16 cellular contexts compared by ENCODE assay signal in the genomic region with DNA sequence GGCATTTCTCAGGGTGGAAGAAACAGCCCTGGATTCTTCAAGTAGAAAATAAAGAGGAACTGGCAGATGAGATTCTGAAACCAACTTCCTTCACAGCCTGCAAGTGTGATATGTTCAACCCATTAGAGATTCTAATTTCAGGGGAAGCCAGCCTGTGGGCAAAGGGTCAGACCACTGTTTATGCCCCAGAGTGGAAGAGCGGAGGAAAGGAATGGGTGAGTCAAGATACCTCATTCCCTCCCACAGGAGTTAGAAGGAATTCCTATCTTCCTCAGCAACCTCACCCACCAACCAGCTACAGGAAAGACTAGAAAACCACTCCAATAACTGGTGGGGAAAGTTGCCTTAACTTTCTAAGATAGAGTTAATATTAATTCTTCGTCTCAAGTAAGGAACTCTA. TPM values are rescaled to one million over a fixed set of nuclear protein-coding genes. Genes with fewer than 3 reads are reported as not detected.
DNase-seq lines count a peak whose midpoint lies in the region; ATAC-seq and TF ChIP-seq lines count a peak whose summit lies in the region.
"Had no signal": no experiment of that assay in that cellular context is flagged by ENCODE, and none has a peak within 500 bp of the region (broad histone marks: within the 10 kb centered on the region; RNA-seq: fewer than 3 reads in every experiment).

No MANE protein-coding gene starts in this region.

- no peaks in the 10 kb centered on the region for H3K36me3 Mint-ChIP-seq in effector memory CD8-positive, alpha-beta T cell (ENCODE audit: insufficient read depth)
- H3K36me3 Mint-ChIP-seq: activated naive CD4-positive, alpha-beta T cell treated with anti-CD3 and anti-CD28 coated beads, Interleukin-2, amount 50 U/mL, for 24 hours; immature natural killer cell had no signal

- no peak overlapping the region for H3K27ac Mint-ChIP-seq in effector memory CD8-positive, alpha-beta T cell
- H3K27ac Mint-ChIP-seq: activated naive CD4-positive, alpha-beta T cell treated with anti-CD3 and anti-CD28 coated beads, Interleukin-2, amount 50 U/mL, for 24 hours; immature natural killer cell had no signal

- DNase-seq in AG10803 (ENCODE audit: low read depth) (peak; percentile 82), LHCN-M2 (ENCODE audit: low read depth) (peak; percentile 97), amniotic epithelial cell (ENCODE audit: low read depth) (peak; percentile 93), kidney epithelial cell (ENCODE audit: low read depth) (peak; percentile 64)
- DNase-seq in stimulated activated naive CD8-positive, alpha-beta T cell treated with anti-CD3 and anti-CD28 coated beads, Interleukin-15, Interleukin-2, amounts not matched to agents 100 U/mL and 50 U/mL, for 24 hours: no peak
- DNase-seq in effector memory CD8-positive, alpha-beta T cell: no peak
- DNase-seq: AML-193; DMS79; immature natural killer cell; NCI-H510A treated with DMSO at 0.1 percent for 48 hours; stimulated activated CD4-positive, alpha-beta T cell treated with anti-CD3 and anti-CD28 coated beads, Interleukin-4, amount 100 ng/mL, for 24 hours; stimulated activated naive CD4-positive, alpha-beta T cell treated with Interleukin-2 at 50 U/mL for 16 hours had no signal

- no peaks in the 10 kb centered on the region for H3K4me1 Mint-ChIP-seq in effector memory CD8-positive, alpha-beta T cell (ENCODE audit: low read depth in 2 of 2)
- H3K4me1 Mint-ChIP-seq: activated naive CD4-positive, alpha-beta T cell treated with anti-CD3 and anti-CD28 coated beads, Interleukin-2, amount 50 U/mL, for 24 hours had no signal

- H3K4me3 Mint-ChIP-seq in effector memory CD8-positive, alpha-beta T cell: no peak overlapping the region
- H3K4me3 Mint-ChIP-seq: activated naive CD4-positive, alpha-beta T cell treated with anti-CD3 and anti-CD28 coated beads, Interleukin-2, amount 50 U/mL, for 24 hours; immature natural killer cell had no signal

- H3K4me3 ChIP-seq in AG10803 (ENCODE audit: low read length) (no peak overlapping the region), kidney epithelial cell (ENCODE audit: low read depth, low read length) (no peak overlapping the region)

- H3K27me3 ChIP-seq in kidney epithelial cell (ENCODE audit: control insufficient read depth, insufficient read depth, low read length): no peaks in the 10 kb centered on the region

- ATAC-seq in activated CD4-positive, CD25-positive, alpha-beta regulatory T cell treated with anti-CD3 and anti-CD28 coated beads, Interleukin-2, amount 50 U/mL, for 24 hours: no peak
- no peak for ATAC-seq in stimulated activated naive CD8-positive, alpha-beta T cell treated with anti-CD3 and anti-CD28 coated beads, Interleukin-15, Interleukin-2, amounts not matched to agents 100 U/mL and 50 U/mL, for 24 hours
- no peak for ATAC-seq in effector memory CD8-positive, alpha-beta T cell (replicated peaks)
- ATAC-seq in HG02840 (IDR thresholded peaks at IDR 0.05; ENCODE audit: low FRiP score, unreplicated experiment): no peak

- peaks cover 25 to 46% of the 10 kb centered on the region in 2 donors for H3K27me3 Mint-ChIP-seq in effector memory CD8-positive, alpha-beta T cell

- H3K9me3 Mint-ChIP-seq in effector memory CD8-positive, alpha-beta T cell: peaks cover 0 to 2% of the 10 kb centered on the region in 2 donors
- H3K9me3 Mint-ChIP-seq: activated naive CD4-positive, alpha-beta T cell treated with anti-CD3 and anti-CD28 coated beads, Interleukin-2, amount 50 U/mL, for 24 hours had no signal

- H3K36me3 ChIP-seq in kidney epithelial cell (ENCODE audit: control insufficient read depth, insufficient read depth, low read length): no peaks in the 10 kb centered on the region

- TF ChIP-seq CTCF in AG10803 (conservative IDR thresholded peaks at IDR 0.05; ENCODE audit: low read length) (no peak), kidney epithelial cell (IDR thresholded peaks at IDR 0.05; ENCODE audit: insufficient read depth, low read length, poor library complexity, severe bottlenecking) (no peak)

RNA-seq across cellular contexts. Expression of a gene that starts 50.4 kb away (rescaled TPM):
- total RNA-seq in LHCN-M2 (2014; rRNA removed) (4.1 and 5.1 TPM in 2 replicates), kidney epithelial cell (0.04 and 0.14 TPM in 2 replicates)
- 5.7 TPM for polyA plus RNA-seq in LHCN-M2 (2012)
- total RNA-seq: activated CD8-positive, alpha-beta memory T cell treated with anti-CD3 and anti-CD28 coated beads for 36 hours had no signal
- polyA plus RNA-seq: immature natural killer cell had no signal

Comparison
In these comparisons a context has a peak if more than half of its experiments do, and no peak if none do; other contexts are left out.
1. DNase-seq: peak in AG10803 (single experiment), LHCN-M2 (single experiment), amniotic epithelial cell (single experiment) and kidney epithelial cell (single experiment); none in stimulated activated naive CD8-positive, alpha-beta T cell treated with anti-CD3 and anti-CD28 coated beads, Interleukin-15, Interleukin-2, amounts not matched to agents 100 U/mL and 50 U/mL, for 24 hours (single experiment) and effector memory CD8-positive, alpha-beta T cell (0 of 3).